17 cellular contexts compared by ENCODE assay signal in the genomic region with DNA sequence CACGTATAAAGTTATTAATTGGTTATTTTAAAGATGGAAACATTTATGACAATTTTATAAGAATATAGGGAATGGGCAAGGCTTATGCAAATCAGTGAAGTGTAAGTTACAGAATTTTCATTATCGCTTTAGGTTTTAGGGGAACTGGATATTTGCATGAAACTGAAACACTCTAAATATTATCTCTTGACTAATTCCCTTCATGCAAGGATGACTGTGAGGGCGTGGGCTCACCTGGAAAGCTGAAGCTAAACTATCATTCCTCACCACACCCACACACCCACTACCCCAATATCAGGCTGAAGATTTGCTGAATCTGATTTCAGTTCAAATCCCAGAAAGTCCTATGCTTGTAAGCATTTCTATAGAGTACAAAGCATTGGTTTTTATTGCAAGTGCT.
A peak's percentile ranks its signal among the peaks of the same experiment; 100 is the strongest.
DNase-seq lines count a peak whose midpoint lies in the region; ATAC-seq lines count a peak whose summit lies in the region.
"Had no signal": no experiment of that assay in that cellular context is flagged by ENCODE, and none has a peak within 500 bp of the region (broad histone marks: within the 10 kb centered on the region; RNA-seq: fewer than 3 reads in every experiment).

No MANE protein-coding gene starts in this region.

- ATAC-seq in GM18517 (IDR thresholded peaks at IDR 0.05; ENCODE audit: unreplicated experiment) (peak; percentile 58), GM21423 (IDR thresholded peaks at IDR 0.05; ENCODE audit: unreplicated experiment) (peak; percentile 48), HG02981 (IDR thresholded peaks at IDR 0.05; ENCODE audit: unreplicated experiment) (peak; percentile 42), HG03565 (IDR thresholded peaks at IDR 0.05; ENCODE audit: unreplicated experiment) (peak; percentile 58)
- ATAC-seq: HepG2, T-helper 17 cell had no signal

- no peak for DNase-seq in NCI-H1436 (lab: John Stamatoyannopoulos, UW)
- DNase-seq in GM19240 (ENCODE audit: insufficient read length, low spot score), result no peak
- no peak for DNase-seq in GM19238 (ENCODE audit: insufficient read length, low spot score)
- DNase-seq in stimulated activated CD4-positive, alpha-beta T cell treated with anti-CD3 and anti-CD28 coated beads, Interleukin-4, amount 100 ng/mL, for 4 hours, result no peak
- DNase-seq: activated CD4-positive, alpha-beta memory T cell treated with anti-CD3 and anti-CD28 coated beads, Interleukin-2, amount 10 ng/mL, durations not matched to agents 7 days and 5 days; activated effector memory CD4-positive, alpha-beta T cell treated with Interleukin-2 at 50 U/mL for 16 hours; DND-41; mesenchymal stem cell; NCI-H1105; NCI-H524 treated with DMSO at 0.1 percent for 48 hours; stomach; T-helper 17 cell had no signal
